In genomic region chr12:115370204-115370603, GRCh38 we compare ENCODE assay signal across 16 cellular contexts.
A peak's percentile ranks its signal among the peaks of the same experiment; 100 is the strongest.
DNase-seq lines count a peak whose midpoint lies in the region; ATAC-seq and TF ChIP-seq lines count a peak whose summit lies in the region.
"Had no signal": no experiment of that assay in that cellular context is flagged by ENCODE, and none has a peak within 500 bp of the region (broad histone marks: within the 10 kb centered on the region; RNA-seq: fewer than 3 reads in every experiment).

No MANE protein-coding gene starts in this region.

- H3K9ac ChIP-seq in smooth muscle cell (ENCODE audit: low read depth): no peak overlapping the region
- H3K9ac ChIP-seq: BLaER1 had no signal

- 89 to 91% methylated on average over 2 of the region's 3 CpGs for WGBS in mesodermal cell (ENCODE audit: insufficient coverage in 2 of 2), 2 experiments
- WGBS in smooth muscle cell (ENCODE audit: low lambda C conversion rate): 28% methylated on average over 3 of the region's 3 CpGs

- no peak for ATAC-seq in GM21717 (IDR thresholded peaks at IDR 0.05; ENCODE audit: unreplicated experiment)
- ATAC-seq: CD8-positive, alpha-beta T cell had no signal

- no peak overlapping the region for H2AFZ ChIP-seq in smooth muscle cell (ENCODE audit: low read depth)

- H3F3A ChIP-seq in smooth muscle cell (ENCODE audit: low read depth): peaks cover 22% of the 10 kb centered on the region

- H3K27ac ChIP-seq in mesodermal cell (ENCODE audit: low read depth, low read length, severe bottlenecking) (peak overlapping the region; percentile 47), smooth muscle cell (ENCODE audit: low read depth) (peak overlapping the region; percentile 67)
- H3K27ac ChIP-seq: 22Rv1, BLaER1, C4-2B had no signal

- TF ChIP-seq CTCF in smooth muscle cell (IDR thresholded peaks at IDR 0.05; ENCODE audit: borderline replicate concordance, insufficient read depth, poor library complexity, severe bottlenecking): no peak

- H4K20me1 ChIP-seq in smooth muscle cell (ENCODE audit: low read depth): no peaks in the 10 kb centered on the region
- H4K20me1 ChIP-seq: BLaER1 had no signal

- peak overlapping the region; percentile 50 for H3K4me2 ChIP-seq in smooth muscle cell
- H3K4me2 ChIP-seq: BLaER1 had no signal

- H3K36me3 ChIP-seq in mesodermal cell (ENCODE audit: control insufficient read depth, insufficient read depth, low read length) (no peaks in the 10 kb centered on the region), smooth muscle cell (ENCODE audit: low read depth) (no peaks in the 10 kb centered on the region)
- H3K36me3 ChIP-seq: BLaER1 had no signal

- H3K27me3 ChIP-seq in smooth muscle cell (ENCODE audit: low read depth): no peaks in the 10 kb centered on the region
- H3K27me3 ChIP-seq: BLaER1 had no signal

- H3K9me3 ChIP-seq in mesodermal cell (ENCODE audit: control insufficient read depth, low read length) (peaks cover 13% of the 10 kb centered on the region), smooth muscle cell (replicated peaks; ENCODE audit: low read depth) (no peaks in the 10 kb centered on the region)

- H3K4me1 ChIP-seq in mesodermal cell (ENCODE audit: control insufficient read depth, insufficient read depth, low read length, poor library complexity, severe bottlenecking) (peaks cover 7% of the 10 kb centered on the region), smooth muscle cell (ENCODE audit: low read depth) (peaks cover 2% of the 10 kb centered on the region)

- H3K79me2 ChIP-seq in smooth muscle cell (ENCODE audit: low read depth): no peaks in the 10 kb centered on the region

- H3K4me3 ChIP-seq in mesodermal cell (ENCODE audit: extremely low read depth, insufficient read depth, low read length, poor library complexity, severe bottlenecking) (no peak overlapping the region), smooth muscle cell (no peak overlapping the region)
- H3K4me3 ChIP-seq: BLaER1 had no signal

- DNase-seq in NCI-H82 (lab: John Stamatoyannopoulos, UW): peak; percentile 40
- no peak for DNase-seq in NCI-H82 treated with DMSO at 0.1 percent for 48 hours (lab: John Stamatoyannopoulos, UW; ENCODE audit: unreplicated experiment)
- no peak for DNase-seq in smooth muscle cell (lab: John Stamatoyannopoulos, UW; ENCODE audit: unreplicated experiment)
- no peak for DNase-seq in cerebellar nuclear complex (lab: John Stamatoyannopoulos, UW)
- DNase-seq: Caco-2; CD4-positive, CD25-positive, alpha-beta regulatory T cell; CD8-positive, alpha-beta T cell; DMS153; DND-41; GOT3; HCEC 1CT had no signal
